Comparison of ENCODE assay signal across 20 cellular contexts in the genomic region with DNA sequence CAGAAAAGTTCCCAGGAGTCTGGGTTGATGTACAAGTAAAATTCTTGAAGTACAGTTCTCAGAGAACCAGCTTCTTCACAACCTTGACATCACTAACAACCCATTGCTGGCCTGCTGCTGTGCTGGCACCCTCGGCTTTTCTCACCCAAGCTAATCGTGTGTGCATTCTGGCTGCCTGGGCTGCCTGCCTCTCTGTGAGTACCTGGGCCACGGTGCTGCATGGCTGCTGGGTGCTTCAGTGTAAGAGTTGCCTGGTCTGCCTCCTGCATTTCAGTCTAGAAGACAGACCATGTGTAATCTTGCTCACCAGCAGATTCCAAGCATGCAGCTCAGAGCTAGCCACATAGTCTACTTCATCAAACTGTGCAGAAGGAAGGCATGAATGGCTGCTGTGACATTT. TPM values are rescaled to one million over a fixed set of nuclear protein-coding genes. Genes with fewer than 3 reads are reported as not detected.
A peak's percentile ranks its signal among the peaks of the same experiment; 100 is the strongest.
DNase-seq lines count a peak whose midpoint lies in the region; ATAC-seq and TF ChIP-seq lines count a peak whose summit lies in the region.
"Had no signal": no experiment of that assay in that cellular context is flagged by ENCODE, and none has a peak within 500 bp of the region (broad histone marks: within the 10 kb centered on the region; RNA-seq: fewer than 3 reads in every experiment).

No MANE protein-coding gene starts in this region.

- H3K4me3 ChIP-seq in IMR-90 (ENCODE audit: insufficient read depth, low read depth, low read length) (no peak overlapping the region), RWPE2 (ENCODE audit: severe bottlenecking) (no peak overlapping the region), mesenchymal stem cell (ENCODE audit: insufficient read depth in 1 of 2, low read depth in 1 of 2, low read length in 2 of 2) (no peak overlapping the region)
- H3K4me3 ChIP-seq: GM23248 had no signal

- H3K4me2 ChIP-seq in IMR-90 (ENCODE audit: low read depth, low read length) (no peak overlapping the region), mesenchymal stem cell (ENCODE audit: low read length, poor library complexity, severe bottlenecking) (no peak overlapping the region)

- H2BK15ac ChIP-seq in IMR-90 (ENCODE audit: low read depth, low read length) (0 out of 3 replicates have a peak overlapping the region, but pooled peaks have one; percentile 9), mesenchymal stem cell (ENCODE audit: low read depth, poor library complexity, severe bottlenecking) (no peak overlapping the region)

- WGBS in IMR-90 (ENCODE audit: extremely low coverage in 2 of 2, insufficient read length in 1 of 2), 2 experiments = no CpG with 5 or more reads among the region's 3 CpGs
- 86% methylated on average over 3 of the region's 3 CpGs for WGBS in mesenchymal stem cell

- H2AK5ac ChIP-seq in IMR-90 (ENCODE audit: low read depth, low read length) (peak overlapping the region; percentile 11; the same call in 1 of the 2 replicates), mesenchymal stem cell (ENCODE audit: low read length, severe bottlenecking) (no peak overlapping the region)

- TF ChIP-seq CTCF in IMR-90 (conservative IDR thresholded peaks at IDR 0.05; ENCODE audit: low read depth, low read length) = no peak
- TF ChIP-seq CTCF in RWPE2 (IDR thresholded peaks at IDR 0.05; ENCODE audit: poor library complexity, severe bottlenecking) = no peak
- TF ChIP-seq CTCF in natural killer cell (IDR thresholded peaks at IDR 0.05) = no peak

- H3K4me1 ChIP-seq in IMR-90 (ENCODE audit: control insufficient read depth, insufficient read depth, low read length) (peaks cover 10% of the 10 kb centered on the region), RWPE2 (ENCODE audit: insufficient read depth, poor library complexity, severe bottlenecking) (no peaks in the 10 kb centered on the region), mesenchymal stem cell (ENCODE audit: control insufficient read depth, insufficient read depth, low read depth, low read length) (peaks cover 12% of the 10 kb centered on the region)

- no peak overlapping the region for H3K4me3 Mint-ChIP-seq in natural killer cell
- H3K4me3 Mint-ChIP-seq in T-cell = no peak overlapping the region
- H3K4me3 Mint-ChIP-seq: CD4-positive, CD25-positive, alpha-beta regulatory T cell; CD8-positive, alpha-beta T cell had no signal

- no peak overlapping the region for H3K56ac ChIP-seq in IMR-90 (ENCODE audit: extremely low read depth, insufficient read depth, low read length)

- no peak for TF ChIP-seq POLR2A in IMR-90 (IDR thresholded peaks at IDR 0.05; ENCODE audit: low read depth, low read length)

- peaks cover 4% of the 10 kb centered on the region; the same call in 1 of the 2 replicates for H3K9me1 ChIP-seq in IMR-90 (ENCODE audit: insufficient read depth, low read length)

- POLR2A ChIA-PET in IMR-90 (lab: Charles Lee; ENCODE audit: unreplicated experiment) = no interaction called here
- POLR2A ChIA-PET in T-cell (lab: Charles Lee) = no interaction called here

- H2BK12ac ChIP-seq in mesenchymal stem cell (ENCODE audit: low read length in 2 of 2) = peak overlapping the region in 1 of 2 experiments; percentile 21

- in situ Hi-C loops in IMR-90 (cut with MboI; ENCODE audit: low sequenced_read_pairs) = no loop called here

- H3K9me3 Mint-ChIP-seq in natural killer cell (no peaks in the 10 kb centered on the region), T-cell (peaks cover 0 to 5% (median 0%) of the 10 kb centered on the region in 3 donors)
- H3K9me3 Mint-ChIP-seq: CD8-positive, alpha-beta T cell had no signal

- H3K4ac ChIP-seq in IMR-90 (ENCODE audit: low read depth, low read length) (peak overlapping the region; percentile 63), mesenchymal stem cell (ENCODE audit: low read depth in 1 of 2, low read length in 2 of 2) (peak overlapping the region in 1 of 2 experiments; percentile 32)

- intact Hi-C loops in IMR-90 (cut with micrococcal nuclease) = no loop called here
- intact Hi-C loops in natural killer cell (cut with micrococcal nuclease) = no loop called here

- H3K9me3 ChIP-seq in IMR-90 (ENCODE audit: control insufficient read depth, insufficient read depth, low read length) = peaks cover 5% of the 10 kb centered on the region; the same call in 1 of the 2 replicates
- no peaks in the 10 kb centered on the region for H3K9me3 ChIP-seq in RWPE2 (ENCODE audit: severe bottlenecking)
- H3K9me3 ChIP-seq in mesenchymal stem cell (ENCODE audit: control insufficient read depth, low read length) = peaks cover 8% of the 10 kb centered on the region

- DNase-seq in IMR-90 = no peak
- DNase-seq in RWPE2 (ENCODE audit: low spot score) = no peak
- DNase-seq in mesenchymal stem cell = no peak
- peak; percentile 27 for DNase-seq in retina
- DNase-seq in natural killer cell = no peak
- no peak for DNase-seq in NCI-H1436 treated with DMSO at 0.1 percent for 48 hours (lab: John Stamatoyannopoulos, UW)
- DNase-seq in T-cell = no peak
- DNase-seq: C1 segment of cervical spinal cord; CD4-positive, CD25-positive, alpha-beta regulatory T cell; CD8-positive, alpha-beta T cell; DMS 273 treated with DMSO at 0.1 percent for 48 hours; DMS53; DMS79 treated with DMSO at 0.1 percent for 48 hours; GF-D8; GM23248; H7; HCEC 1CT had no signal

- H3K79me1 ChIP-seq in IMR-90 (ENCODE audit: low read depth in 1 of 2, low read length in 2 of 2) (no peaks in the 10 kb centered on the region), mesenchymal stem cell (replicated peaks; ENCODE audit: low read length, poor library complexity, severe bottlenecking) (no peaks in the 10 kb centered on the region)

- no peak overlapping the region for H3K18ac ChIP-seq in IMR-90 (ENCODE audit: low read depth, low read length)
- H3K18ac ChIP-seq in mesenchymal stem cell (ENCODE audit: low read depth in 1 of 2, low read length in 2 of 2) = peak overlapping the region in 1 of 2 experiments; percentile 71

- H3K36me3 Mint-ChIP-seq in natural killer cell (no peaks in the 10 kb centered on the region), T-cell (no peaks in the 10 kb centered on the region)
- H3K36me3 Mint-ChIP-seq: CD4-positive, CD25-positive, alpha-beta regulatory T cell; CD8-positive, alpha-beta T cell had no signal

- H2AK9ac ChIP-seq in IMR-90 (replicated peaks; ENCODE audit: low read depth, low read length, poor library complexity) = no peak overlapping the region

- H3K14ac ChIP-seq in IMR-90 (replicated peaks; ENCODE audit: low read depth, low read length) = no peak overlapping the region
- H3K14ac ChIP-seq in mesenchymal stem cell (ENCODE audit: low read length in 2 of 2) = peak overlapping the region in 1 of 2 experiments; percentile 26

- no peak overlapping the region for H2BK20ac ChIP-seq in IMR-90 (ENCODE audit: low read depth, low read length)

- peak overlapping the region in 1 of 2 experiments; percentile 2; a peak in 1 of 4 replicates for H4K8ac ChIP-seq in IMR-90 (ENCODE audit: low read depth in 2 of 2, low read length in 2 of 2)
- H4K8ac ChIP-seq in mesenchymal stem cell (ENCODE audit: low read length) = peak overlapping the region; percentile 46

- H3K4me1 Mint-ChIP-seq in natural killer cell (no peaks in the 10 kb centered on the region), T-cell (no peaks in the 10 kb centered on the region)
- H3K4me1 Mint-ChIP-seq: CD4-positive, CD25-positive, alpha-beta regulatory T cell had no signal

- H2BK120ac ChIP-seq in IMR-90 (ENCODE audit: low read depth, low read length) (no peak overlapping the region), mesenchymal stem cell (ENCODE audit: low read depth, low read length) (no peak overlapping the region)

- CTCF ChIA-PET in IMR-90 (lab: Yijun Ruan, JAX) (interaction anchor here (1.1 to 3.3 kb wide), 2 partner anchors 9 to 10 kb away, joined by 3 to 15 read pairs; no protein-coding TSS in a partner anchor), T-cell (lab: Charles Lee) (interaction anchor here in 1 of 2 donors (0.6 kb wide), 2 partner anchors 413 to 1419 kb away, joined by 4 to 7 read pairs; no protein-coding TSS in a partner anchor)

- no peak overlapping the region for H2AFZ ChIP-seq in IMR-90 (replicated peaks; ENCODE audit: low read length, poor library complexity)
- peak overlapping the region; percentile 72 for H2AFZ ChIP-seq in mesenchymal stem cell (ENCODE audit: low read depth, low read length)
- H2AFZ ChIP-seq: GM23248 had no signal

- BruUV-seq in IMR-90 (replicated peaks; lab: Mats Ljungman, UMichigan) = no TSS peak

- H3K27ac Mint-ChIP-seq in natural killer cell (no peak overlapping the region), T-cell (no peak overlapping the region)
- H3K27ac Mint-ChIP-seq: CD4-positive, CD25-positive, alpha-beta regulatory T cell; CD8-positive, alpha-beta T cell had no signal

- H4K20me1 ChIP-seq in IMR-90 (ENCODE audit: insufficient read depth, low read length) = no peaks in the 10 kb centered on the region

- ATAC-seq in IMR-90 (ENCODE audit: low read depth) = no peak
- ATAC-seq in RWPE2 (ENCODE audit: low read depth) = no peak
- ATAC-seq in natural killer cell = no peak
- no peak for ATAC-seq in T-cell (replicated peaks in 1 of 4)
- ATAC-seq: CD8-positive, alpha-beta T cell had no signal

- H2BK5ac ChIP-seq in IMR-90 (ENCODE audit: low read depth, low read length, poor library complexity, severe bottlenecking) = no peak overlapping the region
- no peak overlapping the region for H2BK5ac ChIP-seq in mesenchymal stem cell (ENCODE audit: low read depth, low read length, poor library complexity, severe bottlenecking)

- H3K27me3 Mint-ChIP-seq in natural killer cell (ENCODE audit: low read depth in 2 of 2) = peaks cover 0 to 3% of the 10 kb centered on the region in 2 donors
- no peaks in the 10 kb centered on the region for H3K27me3 Mint-ChIP-seq in T-cell

- H4K91ac ChIP-seq in IMR-90 (ENCODE audit: insufficient read depth, low read depth, low read length) = no peak overlapping the region
- H4K91ac ChIP-seq in mesenchymal stem cell (ENCODE audit: low read length) = peak overlapping the region; percentile 40

- no peak overlapping the region for H3K27ac ChIP-seq in IMR-90 (ENCODE audit: insufficient read depth, low read length)
- peak overlapping the region; percentile 11 for H3K27ac ChIP-seq in RWPE2 (ENCODE audit: poor library complexity, severe bottlenecking)
- H3K27ac ChIP-seq in mesenchymal stem cell (ENCODE audit: low read length, poor library complexity, severe bottlenecking) = no peak overlapping the region
- H3K27ac ChIP-seq: GM23248 had no signal

- no peak overlapping the region for H4K5ac ChIP-seq in IMR-90 (ENCODE audit: low read depth, low read length)

- H3K9ac ChIP-seq in IMR-90 (ENCODE audit: low read depth, low read length) = no peak overlapping the region
- H3K9ac ChIP-seq in mesenchymal stem cell (ENCODE audit: low read length) = no peak overlapping the region
- H3K9ac ChIP-seq: GM23248 had no signal

- no peak for TF ChIP-seq RAD21 in IMR-90 (IDR thresholded peaks at IDR 0.05; ENCODE audit: low read length)

- H3K36me3 ChIP-seq in IMR-90 (ENCODE audit: control insufficient read depth, insufficient read depth, low read length) (no peaks in the 10 kb centered on the region), RWPE2 (ENCODE audit: low read depth) (no peaks in the 10 kb centered on the region), mesenchymal stem cell (ENCODE audit: control insufficient read depth in 1 of 2, insufficient read depth in 2 of 2, low read depth in 1 of 2, low read length in 2 of 2) (no peaks in the 10 kb centered on the region)

- dilution Hi-C loops in IMR-90 (cut with HindIII; ENCODE audit: low sequenced_read_pairs, unreplicated experiment) = no loop called here

- H3K23ac ChIP-seq in IMR-90 (ENCODE audit: low read depth, low read length) (0 out of 2 replicates have a peak overlapping the region, but pooled peaks have one; percentile 26), mesenchymal stem cell (ENCODE audit: low read length in 2 of 2) (no peak overlapping the region)

- H3K27me3 ChIP-seq in IMR-90 (ENCODE audit: control insufficient read depth, insufficient read depth, low read length) (no peaks in the 10 kb centered on the region), RWPE2 (ENCODE audit: insufficient read depth, poor library complexity, severe bottlenecking) (no peaks in the 10 kb centered on the region), mesenchymal stem cell (ENCODE audit: control insufficient read depth in 1 of 2, insufficient read depth in 1 of 2, low read length in 2 of 2) (peaks cover 0 to 9% of the 10 kb centered on the region in 2 experiments)

RNA-seq across cellular contexts. Expression of a gene that starts 50.5 kb away (rescaled TPM):
- total RNA-seq in IMR-90 (2012; rRNA removed) (0.28 and 0.36 TPM in 2 replicates), natural killer cell (not detected), T-cell (not detected)
- 0.27 and 0.32 TPM in 2 replicates for polyA plus RNA-seq in IMR-90 (2012; rRNA removed)
- 0.50 and 0.54 TPM in 2 replicates for polyA plus RNA-seq in IMR-90 (2012; cell fraction: cytosol; rRNA removed)
- polyA plus RNA-seq in IMR-90 (2012; cell fraction: nucleus; rRNA removed; ENCODE audit: low replicate concordance) = 0.35 and 1.4 TPM in 2 replicates
- polyA plus RNA-seq in mesenchymal stem cell (2013, experiment 1 of 2) = 1.5 TPM
- polyA plus RNA-seq in mesenchymal stem cell (2013, experiment 2 of 2) = 1.6 TPM
- total RNA-seq: A172; A673; CD4-positive, CD25-positive, alpha-beta regulatory T cell; CD8-positive, alpha-beta T cell; G401 had no signal
